7 cellular contexts compared by ENCODE assay signal in genomic region chr21:41761211-41762181, GRCh38. TPM values are rescaled to one million over a fixed set of nuclear protein-coding genes. Genes with fewer than 3 reads are reported as not detected.
A peak's percentile ranks its signal among the peaks of the same experiment; 100 is the strongest.
DNase-seq lines count a peak whose midpoint lies in the region; ATAC-seq and TF ChIP-seq lines count a peak whose summit lies in the region.

No MANE protein-coding gene starts in this region.

- peak overlapping the region; percentile 92 for H3K27ac ChIP-seq in VCaP
- H3K27ac ChIP-seq in iPS-18a (ENCODE audit: low read length), result no peak overlapping the region
- no peak overlapping the region for H3K27ac ChIP-seq in smooth muscle cell (ENCODE audit: low read depth)
- no peak overlapping the region for H3K27ac ChIP-seq in ovary

- peaks cover 4% of the 10 kb centered on the region for H3K79me2 ChIP-seq in smooth muscle cell (ENCODE audit: low read depth)

- H3K36me3 ChIP-seq in iPS-18a (ENCODE audit: control insufficient read depth, low read depth, low read length) (no peaks in the 10 kb centered on the region), smooth muscle cell (ENCODE audit: low read depth) (no peaks in the 10 kb centered on the region), ovary (no peaks in the 10 kb centered on the region)

- no peaks in the 10 kb centered on the region for H3F3A ChIP-seq in smooth muscle cell (ENCODE audit: low read depth)

- no peak for ATAC-seq in GM21717 (IDR thresholded peaks at IDR 0.05; ENCODE audit: unreplicated experiment)

- H4K20me1 ChIP-seq in smooth muscle cell (ENCODE audit: low read depth), result peaks cover 82% of the 10 kb centered on the region

- H3K4me1 ChIP-seq in iPS-18a (ENCODE audit: control insufficient read depth, low read depth, low read length) (peaks cover 37% of the 10 kb centered on the region), smooth muscle cell (ENCODE audit: low read depth) (peaks cover 39% of the 10 kb centered on the region), ovary (ENCODE audit: insufficient read depth) (no peaks in the 10 kb centered on the region)

- peak overlapping the region; percentile 81 for H3K4me2 ChIP-seq in smooth muscle cell

- peak overlapping the region; percentile 30 for H3K9ac ChIP-seq in iPS-18a (ENCODE audit: low read length)
- H3K9ac ChIP-seq in smooth muscle cell (ENCODE audit: low read depth), result no peak overlapping the region

- H3K9me3 ChIP-seq in iPS-18a (ENCODE audit: control insufficient read depth, low read depth, low read length) (no peaks in the 10 kb centered on the region), smooth muscle cell (replicated peaks; ENCODE audit: low read depth) (no peaks in the 10 kb centered on the region), ovary (no peaks in the 10 kb centered on the region)

- intact Hi-C loops in ovary (cut with DNase I), result no loop called here

- H2AFZ ChIP-seq in smooth muscle cell (ENCODE audit: low read depth), result peak overlapping the region; percentile 22

- no peak for TF ChIP-seq POLR2A in ovary (IDR thresholded peaks at IDR 0.05)

- TF ChIP-seq EP300 in ovary (IDR thresholded peaks at IDR 0.05), result no peak

- H3K27me3 ChIP-seq in iPS-18a (ENCODE audit: control insufficient read depth, insufficient read depth, low read length) (peaks cover 62% of the 10 kb centered on the region), smooth muscle cell (ENCODE audit: low read depth) (peaks cover 63% of the 10 kb centered on the region), ovary (no peaks in the 10 kb centered on the region)

- peak overlapping the region; percentile 47 for H3K4me3 ChIP-seq in LNCaP clone FGC (ENCODE audit: low read depth, low read length)
- H3K4me3 ChIP-seq in iPS-18a (ENCODE audit: low read length), result peak overlapping the region; percentile 53
- H3K4me3 ChIP-seq in smooth muscle cell, result peak overlapping the region; percentile 36
- H3K4me3 ChIP-seq in ovary, result no peak overlapping the region

- no peak for TF ChIP-seq CTCF in LNCaP clone FGC (IDR thresholded peaks at IDR 0.05; ENCODE audit: control insufficient read depth, extremely low read depth, insufficient read depth)
- TF ChIP-seq CTCF in VCaP (conservative IDR thresholded peaks at IDR 0.05), result no peak
- TF ChIP-seq CTCF in smooth muscle cell (IDR thresholded peaks at IDR 0.05; ENCODE audit: borderline replicate concordance, insufficient read depth, poor library complexity, severe bottlenecking), result no peak
- no peak for TF ChIP-seq CTCF in ovary (IDR thresholded peaks at IDR 0.05)

- 4% methylated on average over 31 of the region's 31 CpGs for WGBS in smooth muscle cell (ENCODE audit: low lambda C conversion rate)
- WGBS in ovary, 3 donors, result 10 to 15% (median 11%) methylated on average over 31 of the region's 31 CpGs

- DNase-seq in LNCaP clone FGC (ENCODE audit: low read depth) (peak; percentile 53), smooth muscle cell (lab: John Stamatoyannopoulos, UW; ENCODE audit: unreplicated experiment) (no peak), ovary (no peak)
- DNase-seq in stimulated activated naive CD4-positive, alpha-beta T cell (lab: John Stamatoyannopoulos, UW), result no peak

RNA-seq across cellular contexts. Expression of gene RIPK4, which starts 5.4 kb away (rescaled TPM):
- total RNA-seq in smooth muscle cell (2.6 and 3.7 TPM in 2 replicates), ovary (10 to 100 TPM in 1 of 7 donors, 1 to 10 TPM in 3, under 1 TPM in 3; 0.08 to 12.4 (median 1.5) TPM)
- polyA plus RNA-seq in smooth muscle cell (1.1 and 7.4 TPM in 2 replicates), ovary (under 1 TPM; 0.08 to 0.10 TPM)
